Comparison of ENCODE assay signal across 8 cellular contexts in genomic region chr7:30914611-30915601, GRCh38. TPM values are rescaled to one million over a fixed set of nuclear protein-coding genes. Genes with fewer than 3 reads are reported as not detected.
DNase-seq lines count a peak whose midpoint lies in the region; ATAC-seq and TF ChIP-seq lines count a peak whose summit lies in the region.

No MANE protein-coding gene starts in this region.

- H3T11ph ChIP-seq in H9 (ENCODE audit: low read length), result no peak overlapping the region

- no peak for TF ChIP-seq POLR2A in esophagus squamous epithelium (IDR thresholded peaks at IDR 0.05)

- H3K36me3 Mint-ChIP-seq in natural killer cell (no peaks in the 10 kb centered on the region), H9 (ENCODE audit: insufficient read depth in 1 of 3, low read depth in 3 of 3) (no peaks in the 10 kb centered on the region)
- no peaks in the 10 kb centered on the region for H3K36me3 Mint-ChIP-seq in natural killer cell treated with Interleukin-12 subunit alpha and Interleukin-12 subunit beta and Interleukin-15 and Interleukin-18, amount 100 ng/mL, for 72 hours

- TF ChIP-seq CTCF in DND-41 (IDR thresholded peaks at IDR 0.05; ENCODE audit: borderline replicate concordance, extremely low read depth, low read length, poor library complexity, severe bottlenecking) (no peak), Panc1 (IDR thresholded peaks at IDR 0.05) (no peak), esophagus squamous epithelium (IDR thresholded peaks at IDR 0.05) (no peak), natural killer cell (IDR thresholded peaks at IDR 0.05) (no peak), H9 (conservative IDR thresholded peaks at IDR 0.05) (no peak)

- H2BK12ac ChIP-seq in H9 (ENCODE audit: insufficient read length, low read depth, low read length), result no peak overlapping the region

- H3K4me2 ChIP-seq in DND-41 (ENCODE audit: insufficient read depth, low read length) (no peak overlapping the region), H9 (ENCODE audit: insufficient read depth, insufficient read length, low read length) (no peak overlapping the region)

- H3K27ac Mint-ChIP-seq in natural killer cell (no peak overlapping the region), H9 (peak overlapping the region in 1 of 3 experiments; percentile 90; a peak in 1 of 7 replicates)
- no peak overlapping the region for H3K27ac Mint-ChIP-seq in natural killer cell treated with Interleukin-12 subunit alpha and Interleukin-12 subunit beta and Interleukin-15 and Interleukin-18, amount 100 ng/mL, for 72 hours

- H3K27me3 ChIP-seq in DND-41 (ENCODE audit: insufficient read depth, low read length, poor library complexity) (no peaks in the 10 kb centered on the region), Panc1 (ENCODE audit: control insufficient read depth, insufficient read depth, low read length) (no peaks in the 10 kb centered on the region), esophagus squamous epithelium (no peaks in the 10 kb centered on the region), H9 (ENCODE audit: insufficient read depth, low read length) (no peaks in the 10 kb centered on the region)

- H3K27ac ChIP-seq in DND-41 (ENCODE audit: low read length) (no peak overlapping the region), Panc1 (ENCODE audit: low read length) (no peak overlapping the region), esophagus squamous epithelium (peak overlapping the region; percentile 51 to 88 (median 72)), H9 (ENCODE audit: insufficient read length, low read depth, low read length) (no peak overlapping the region)

- CTCF ChIA-PET in Panc1 (lab: Charles Lee), result interaction anchor here (0.6 kb wide), 1 partner anchor 24 kb away, joined by 3 read pairs; no protein-coding TSS in a partner anchor

- no peak overlapping the region for H3K23ac ChIP-seq in H9 (ENCODE audit: insufficient read length, low read depth, low read length)

- no peak overlapping the region for H2BK120ac ChIP-seq in H9 (ENCODE audit: low read depth, low read length, poor library complexity, severe bottlenecking)

- H3K4me3 Mint-ChIP-seq in natural killer cell, result no peak overlapping the region
- H3K4me3 Mint-ChIP-seq in natural killer cell treated with Interleukin-12 subunit alpha and Interleukin-12 subunit beta and Interleukin-15 and Interleukin-18, amount 100 ng/mL, for 72 hours, result no peak overlapping the region
- peak overlapping the region in 1 of 2 experiments; percentile 10; a peak in 1 of 5 replicates for H3K4me3 Mint-ChIP-seq in H9

- no peak overlapping the region for H2BK20ac ChIP-seq in H9 (ENCODE audit: low read depth, low read length, poor library complexity, severe bottlenecking)

- H3K14ac ChIP-seq in H9 (ENCODE audit: insufficient read depth, low read length), result no peak overlapping the region; the same call in 1 of the 2 replicates

- no peaks in the 10 kb centered on the region for H3K79me2 ChIP-seq in DND-41 (ENCODE audit: insufficient read depth, low read length)
- no peaks in the 10 kb centered on the region for H3K79me2 ChIP-seq in H9 (ENCODE audit: insufficient read depth, low read length)

- H3K4me1 Mint-ChIP-seq in natural killer cell (no peaks in the 10 kb centered on the region), H9 (peaks cover 11 to 46% of the 10 kb centered on the region in 2 experiments)
- H3K4me1 Mint-ChIP-seq in natural killer cell treated with Interleukin-12 subunit alpha and Interleukin-12 subunit beta and Interleukin-15 and Interleukin-18, amount 100 ng/mL, for 72 hours (ENCODE audit: low read depth in 2 of 2), result no peaks in the 10 kb centered on the region

- in situ Hi-C loops in Panc1 (cut with HindIII; ENCODE audit: low pct_unique_long_range_greater_than_20kb, low sequenced_read_pairs), result no loop called here

- no TSS peak for BruUV-seq in Panc1 (replicated peaks; lab: Mats Ljungman, UMichigan)

- no peaks in the 10 kb centered on the region for H3K36me3 ChIP-seq in DND-41 (ENCODE audit: insufficient read depth, low read length)
- H3K36me3 ChIP-seq in Panc1 (ENCODE audit: control insufficient read depth, insufficient read depth, low read length), result no peaks in the 10 kb centered on the region
- no peaks in the 10 kb centered on the region for H3K36me3 ChIP-seq in esophagus squamous epithelium

- H3K4ac ChIP-seq in H9 (ENCODE audit: low read depth, low read length), result no peak overlapping the region

- WGBS in esophagus squamous epithelium, 2 donors, result 71 to 77% methylated on average over 8 to 12 of the region's 15 CpGs
- WGBS in H9 (ENCODE audit: extremely low coverage, insufficient read length, low lambda C conversion rate), result no CpG with 5 or more reads among the region's 15 CpGs

- intact Hi-C loops in Panc1 (cut with micrococcal nuclease; ENCODE audit: unreplicated experiment) (no loop called here), esophagus squamous epithelium (cut with DNase I) (no loop called here), posterior vena cava (cut with DNase I) (no loop called here), natural killer cell (cut with micrococcal nuclease) (no loop called here)

- H3K79me1 ChIP-seq in H9 (ENCODE audit: insufficient read depth, low read depth, low read length, poor library complexity, severe bottlenecking), result no peaks in the 10 kb centered on the region

- DNase-seq in DND-41 (no peak), Panc1 (ENCODE audit: low read depth, low spot score) (peak; percentile 10), esophagus squamous epithelium (lab: John Stamatoyannopoulos, UW) (no peak), posterior vena cava (ENCODE audit: low spot score) (peak; percentile 91), natural killer cell (no peak), NCI-H1694 treated with DMSO at 0.1 percent for 48 hours (lab: John Stamatoyannopoulos, UW) (no peak), H9 (no peak)
- DNase-seq in natural killer cell treated with Interleukin-12 subunit alpha and Interleukin-12 subunit beta and Interleukin-15 and Interleukin-18, amount 100 ng/mL, for 72 hours (ENCODE audit: low spot score), result no peak

- no peak overlapping the region for H2BK5ac ChIP-seq in H9 (ENCODE audit: insufficient read length, low read length)

- H3K27me3 Mint-ChIP-seq in natural killer cell (ENCODE audit: low read depth in 2 of 2), result peaks cover 0 to 5% of the 10 kb centered on the region in 2 donors
- H3K27me3 Mint-ChIP-seq in natural killer cell treated with Interleukin-12 subunit alpha and Interleukin-12 subunit beta and Interleukin-15 and Interleukin-18, amount 100 ng/mL, for 72 hours, result no peaks in the 10 kb centered on the region
- peaks cover 2% of the 10 kb centered on the region for H3K27me3 Mint-ChIP-seq in H9 (ENCODE audit: low read depth)

- no peak overlapping the region for H3K4me3 ChIP-seq in DND-41 (ENCODE audit: low read depth in 1 of 2, low read length in 2 of 2)
- no peak overlapping the region for H3K4me3 ChIP-seq in Panc1 (ENCODE audit: low read depth in 2 of 2, low read length in 2 of 2)
- H3K4me3 ChIP-seq in esophagus squamous epithelium, result peak overlapping the region in 3 of 4 donors; percentile 32 to 62 (median 46)

- H2BK15ac ChIP-seq in H9 (ENCODE audit: low read depth, low read length), result no peak overlapping the region

- H3K18ac ChIP-seq in H9 (ENCODE audit: insufficient read length, low read depth, low read length), result no peak overlapping the region

- POLR2A ChIA-PET in Panc1 (lab: Charles Lee), result no interaction called here

- no peak overlapping the region for H4K91ac ChIP-seq in H9 (ENCODE audit: insufficient read length, low read depth, low read length)

- no peaks in the 10 kb centered on the region for H3K23me2 ChIP-seq in H9 (ENCODE audit: insufficient read length, low read depth, low read length, poor library complexity, severe bottlenecking)

- H3K9me3 Mint-ChIP-seq in natural killer cell (no peaks in the 10 kb centered on the region), H9 (no peaks in the 10 kb centered on the region)
- H3K9me3 Mint-ChIP-seq in natural killer cell treated with Interleukin-12 subunit alpha and Interleukin-12 subunit beta and Interleukin-15 and Interleukin-18, amount 100 ng/mL, for 72 hours, result no peaks in the 10 kb centered on the region

- H4K8ac ChIP-seq in H9 (replicated peaks; ENCODE audit: insufficient read length, low read depth, low read length), result no peak overlapping the region

- H2AFZ ChIP-seq in DND-41 (ENCODE audit: low read depth, low read length), result no peak overlapping the region
- H2AFZ ChIP-seq in H9 (ENCODE audit: low read length), result no peak overlapping the region

- no peak overlapping the region for H3K56ac ChIP-seq in H9 (ENCODE audit: insufficient read length, low read depth, low read length)

- H3K9me3 ChIP-seq in DND-41 (ENCODE audit: insufficient read depth, low read length, severe bottlenecking) (no peaks in the 10 kb centered on the region), Panc1 (ENCODE audit: control insufficient read depth, insufficient read depth, low read depth, low read length) (no peaks in the 10 kb centered on the region), esophagus squamous epithelium (no peaks in the 10 kb centered on the region), H9 (ENCODE audit: control insufficient read depth, low read depth, low read length) (no peaks in the 10 kb centered on the region)

- H3K9ac ChIP-seq in DND-41 (ENCODE audit: low read depth, low read length), result no peak overlapping the region
- H3K9ac ChIP-seq in H9 (ENCODE audit: extremely low read depth, insufficient read length, low read length), result no peak overlapping the region

- ATAC-seq in DND-41 (ENCODE audit: insufficient read depth, low read depth) (0 out of 3 replicates have a peak, but pooled peaks have one; percentile 28), Panc1 (peak; percentile 33), natural killer cell (no peak)
- no peak for ATAC-seq in natural killer cell treated with Interleukin-12 subunit alpha and Interleukin-12 subunit beta and Interleukin-15 and Interleukin-18, amount 100 ng/mL, for 72 hours

- H4K5ac ChIP-seq in H9 (ENCODE audit: insufficient read length, low read depth, low read length), result no peak overlapping the region

- no peak overlapping the region for H2AK5ac ChIP-seq in H9 (ENCODE audit: insufficient read length, low read length)

- H4K20me1 ChIP-seq in DND-41 (ENCODE audit: insufficient read depth, low read length) (no peaks in the 10 kb centered on the region), H9 (ENCODE audit: control insufficient read depth, insufficient read depth, insufficient read length) (no peaks in the 10 kb centered on the region)

- H3K4me1 ChIP-seq in DND-41 (ENCODE audit: insufficient read depth, low read length) (no peaks in the 10 kb centered on the region), Panc1 (ENCODE audit: control insufficient read depth, insufficient read depth, low read length) (no peaks in the 10 kb centered on the region), esophagus squamous epithelium (peaks cover 6 to 86% (median 29%) of the 10 kb centered on the region in 3 donors), H9 (ENCODE audit: insufficient read depth, low read length) (no peaks in the 10 kb centered on the region)

RNA-seq across cellular contexts. Expression of gene AQP1, which starts 3.3 kb away (rescaled TPM):
- total RNA-seq in Panc1 (2021; ENCODE audit: unreplicated experiment), result 0.57 TPM
- polyA plus RNA-seq in Panc1 (2012; ENCODE audit: insufficient read length), result 0.25 TPM
- total RNA-seq in esophagus squamous epithelium, result 100 to 1,000 TPM in 1 of 4 donors, 10 to 100 TPM in 3; 14.9 to 159 (median 44.7) TPM
- total RNA-seq in posterior vena cava, result 100 to 1,000 TPM; 388 to 422 TPM
- total RNA-seq in natural killer cell, result 1 to 10 TPM in 1 of 3 donors, under 1 TPM in 1, not detected in 1; 0.50 to 1.4 TPM
- total RNA-seq in natural killer cell treated with Interleukin-12 subunit alpha and Interleukin-12 subunit beta and Interleukin-15 and Interleukin-18, amount 100 ng/mL, for 72 hours, result under 1 TPM in 1 of 2 donors, not detected in 1; 0.14 TPM
- 0.15 TPM in 1 of 2 replicates, not detected in the other for total RNA-seq in H9 (2021)

RNA-seq across cellular contexts. Expression of gene GHRHR, which starts 48.8 kb away (rescaled TPM):
- not detected for total RNA-seq in Panc1 (2021; ENCODE audit: unreplicated experiment)
- not detected for polyA plus RNA-seq in Panc1 (2012; ENCODE audit: insufficient read length)
- total RNA-seq in esophagus squamous epithelium, result not detected
- 1 to 10 TPM in 1 of 2 donors, not detected in 1; 1.2 TPM for total RNA-seq in posterior vena cava
- not detected for total RNA-seq in natural killer cell
- not detected for total RNA-seq in natural killer cell treated with Interleukin-12 subunit alpha and Interleukin-12 subunit beta and Interleukin-15 and Interleukin-18, amount 100 ng/mL, for 72 hours
- total RNA-seq in H9 (2021), result 5.9 and 7.4 TPM in 2 replicates

Comparison
In these comparisons a context has a peak if more than half of its experiments do, and no peak if none do; other contexts are left out.
1. ATAC-seq: peak in DND-41 (single experiment) and Panc1 (single experiment); none in natural killer cell (0 of 3) and natural killer cell treated with Interleukin-12 subunit alpha and Interleukin-12 subunit beta and Interleukin-15 and Interleukin-18, amount 100 ng/mL, for 72 hours (0 of 2).
2. DNase-seq: peak in Panc1 (single experiment) and posterior vena cava (single experiment); none in DND-41 (single experiment), esophagus squamous epithelium (single experiment), natural killer cell (single experiment), natural killer cell treated with Interleukin-12 subunit alpha and Interleukin-12 subunit beta and Interleukin-15 and Interleukin-18, amount 100 ng/mL, for 72 hours (single experiment), NCI-H1694 treated with DMSO at 0.1 percent for 48 hours (single experiment) and H9 (single experiment).
3. H3K27ac ChIP-seq: peak in esophagus squamous epithelium (4 of 4); none in DND-41 (single experiment), Panc1 (single experiment) and H9 (single experiment).
4. H3K4me3 ChIP-seq: peak in esophagus squamous epithelium (3 of 4); none in DND-41 (0 of 2) and Panc1 (0 of 2).
5. RNA of gene AQP1, which starts 3.3 kb away (total RNA-seq): 388 to 422 TPM in posterior vena cava and 14.9 to 159 TPM in esophagus squamous epithelium; 0.57 TPM in Panc1 (single experiment), 0.50 to 1.4 TPM in natural killer cell, 0.14 TPM in natural killer cell treated with Interleukin-12 subunit alpha and Interleukin-12 subunit beta and Interleukin-15 and Interleukin-18, amount 100 ng/mL, for 72 hours and 0.15 TPM in H9; every median in the first group is over 4 times any median in the second.